Comparison of ENCODE assay signal across 8 cellular contexts in the genomic region with DNA sequence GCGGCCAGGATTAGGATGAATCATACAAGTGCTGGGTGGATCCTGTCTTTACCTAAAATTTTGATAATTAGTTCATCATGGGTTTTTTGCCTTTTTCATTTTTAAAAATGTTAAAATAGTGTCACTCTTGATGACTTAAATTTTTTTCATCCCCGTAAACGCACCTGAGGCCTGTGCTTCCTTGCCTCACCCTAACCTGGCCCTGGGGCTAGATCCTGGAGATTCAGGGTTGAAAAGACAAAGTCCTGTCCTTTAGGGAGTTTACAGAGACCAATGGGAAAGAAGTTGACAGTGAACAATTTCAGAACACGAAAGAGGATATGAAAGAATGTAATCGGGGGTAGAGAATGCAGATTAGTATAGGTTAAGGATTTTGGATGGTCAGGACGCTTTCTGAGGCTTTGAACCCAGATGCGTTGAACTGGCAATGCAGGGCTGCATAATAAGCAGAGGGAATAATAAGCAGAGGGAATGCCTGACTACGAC. TPM values are rescaled to one million over a fixed set of nuclear protein-coding genes. Genes with fewer than 3 reads are reported as not detected.
A peak's percentile ranks its signal among the peaks of the same experiment; 100 is the strongest.
DNase-seq lines count a peak whose midpoint lies in the region; ATAC-seq and TF ChIP-seq lines count a peak whose summit lies in the region.

No MANE protein-coding gene starts in this region.

- H3K27ac ChIP-seq in liver (ENCODE audit: low read depth in 1 of 2, low read length in 2 of 2), result peak overlapping the region; percentile 86 to 98
- H3K27ac ChIP-seq in vagina, result peak overlapping the region; percentile 96

- H3K9ac ChIP-seq in liver (ENCODE audit: low read depth in 1 of 2, low read length in 2 of 2), result peak overlapping the region in 1 of 2 donors; percentile 73

- H3K36me3 ChIP-seq in GM06990 (ENCODE audit: control insufficient read depth, insufficient read depth, low read length), result no peaks in the 10 kb centered on the region
- H3K36me3 ChIP-seq in liver (ENCODE audit: control insufficient read depth in 4 of 4, insufficient read depth in 3 of 4, low read depth in 1 of 4, low read length in 3 of 4), result no peaks in the 10 kb centered on the region
- no peaks in the 10 kb centered on the region for H3K36me3 ChIP-seq in vagina

- peaks cover 32% of the 10 kb centered on the region for H3K4me1 Mint-ChIP-seq in activated T-helper 2 cell treated with anti-CD3 and anti-CD28 coated beads, Interferon-gamma antibody, Interleukin-2, Interleukin-4, amounts not matched to agents 10 μg/mL and 5 μg/mL and 100 μg/mL, durations not matched to agents 14 hours and 24 hours and 36 hours (ENCODE audit: low read depth)

- H3K4me3 ChIP-seq in GM06990 (replicated peaks; ENCODE audit: low read depth, low read length) (peak overlapping the region; percentile 75), liver (ENCODE audit: low read depth in 1 of 3, low read length in 3 of 3) (peak overlapping the region; percentile 19 to 89 (median 53)), vagina (peak overlapping the region; percentile 67 to 77)

- H3K9me3 Mint-ChIP-seq in activated T-helper 2 cell treated with anti-CD3 and anti-CD28 coated beads, Interferon-gamma antibody, Interleukin-2, Interleukin-4, amounts not matched to agents 10 μg/mL and 5 μg/mL and 100 μg/mL, durations not matched to agents 14 hours and 24 hours and 36 hours, result no peaks in the 10 kb centered on the region

- H3K4me1 ChIP-seq in liver (ENCODE audit: control insufficient read depth in 4 of 4, insufficient read depth in 4 of 4, low read length in 3 of 4), result peaks cover 8 to 18% (median 13%) of the 10 kb centered on the region in 4 donors
- peaks cover 36% of the 10 kb centered on the region for H3K4me1 ChIP-seq in vagina

- DNase-seq in GM06990 (ENCODE audit: extremely low read depth, insufficient read length), result peak; percentile 41
- no peak for DNase-seq in activated T-helper 2 cell treated with anti-CD3 and anti-CD28 coated beads, Interferon-gamma antibody, Interleukin-2, Interleukin-4, amounts not matched to agents 10 μg/mL and 5 μg/mL and 100 μg/mL, durations not matched to agents 14 hours and 24 hours and 36 hours (ENCODE audit: low spot score)
- DNase-seq in vagina (ENCODE audit: extremely low spot score in 2 of 2), result no peak
- no peak for DNase-seq in stimulated activated CD4-positive, alpha-beta T cell treated with anti-CD3 and anti-CD28 coated beads, Interleukin-12 subunit alpha, Interleukin-12 subunit beta, amount 100 ng/mL, for 4 hours
- DNase-seq in GDM1 (lab: John Stamatoyannopoulos, UW), result no peak

- 15% methylated on average over 8 of the region's 8 CpGs for WGBS in liver

- TF ChIP-seq RAD21 in liver (IDR thresholded peaks at IDR 0.05), result no peak

- TF ChIP-seq CTCF in GM06990 (IDR thresholded peaks at IDR 0.05; ENCODE audit: insufficient read depth, low read length, poor library complexity, severe bottlenecking), result no peak
- no peak for TF ChIP-seq CTCF in liver (IDR thresholded peaks at IDR 0.05; ENCODE audit: low read depth, low read length, missing input control)
- TF ChIP-seq CTCF in vagina (IDR thresholded peaks at IDR 0.05), result no peak

- no peaks in the 10 kb centered on the region for H3K27me3 Mint-ChIP-seq in activated T-helper 2 cell treated with anti-CD3 and anti-CD28 coated beads, Interferon-gamma antibody, Interleukin-2, Interleukin-4, amounts not matched to agents 10 μg/mL and 5 μg/mL and 100 μg/mL, durations not matched to agents 14 hours and 24 hours and 36 hours (ENCODE audit: low read depth)

- intact Hi-C loops in activated T-helper 2 cell treated with anti-CD3 and anti-CD28 coated beads, Interferon-gamma antibody, Interleukin-2, Interleukin-4, amounts not matched to agents 10 μg/mL and 5 μg/mL and 100 μg/mL, durations not matched to agents 14 hours and 24 hours and 36 hours (cut with micrococcal nuclease), result loop anchor here (2.0 to 5.0 kb wide), 2 partner anchors 1263 to 1532 kb away; a partner anchor contains a TSS
- intact Hi-C loops in vagina (cut with DNase I), result no loop called here

- no peak for TF ChIP-seq POLR2A in vagina (IDR thresholded peaks at IDR 0.05)

- H3K9me3 ChIP-seq in liver (ENCODE audit: control insufficient read depth in 4 of 4, low read length in 3 of 4), result no peaks in the 10 kb centered on the region
- no peaks in the 10 kb centered on the region for H3K9me3 ChIP-seq in vagina

- H3K4me3 Mint-ChIP-seq in activated T-helper 2 cell treated with anti-CD3 and anti-CD28 coated beads, Interferon-gamma antibody, Interleukin-2, Interleukin-4, amounts not matched to agents 10 μg/mL and 5 μg/mL and 100 μg/mL, durations not matched to agents 14 hours and 24 hours and 36 hours (ENCODE audit: low read depth), result peak overlapping the region; percentile 97

- peaks cover 48% of the 10 kb centered on the region for H3K36me3 Mint-ChIP-seq in activated T-helper 2 cell treated with anti-CD3 and anti-CD28 coated beads, Interferon-gamma antibody, Interleukin-2, Interleukin-4, amounts not matched to agents 10 μg/mL and 5 μg/mL and 100 μg/mL, durations not matched to agents 14 hours and 24 hours and 36 hours (ENCODE audit: low read depth)

- H3K27ac Mint-ChIP-seq in activated T-helper 2 cell treated with anti-CD3 and anti-CD28 coated beads, Interferon-gamma antibody, Interleukin-2, Interleukin-4, amounts not matched to agents 10 μg/mL and 5 μg/mL and 100 μg/mL, durations not matched to agents 14 hours and 24 hours and 36 hours, result peak overlapping the region; percentile 100

- peak; percentile 21 for ATAC-seq in GM19463 (IDR thresholded peaks at IDR 0.05; ENCODE audit: unreplicated experiment)
- ATAC-seq in HG03521 (IDR thresholded peaks at IDR 0.05; ENCODE audit: unreplicated experiment), result peak; percentile 16

- no peaks in the 10 kb centered on the region for H3K27me3 ChIP-seq in GM06990 (replicated peaks; ENCODE audit: control insufficient read depth, insufficient read depth, low read length)
- H3K27me3 ChIP-seq in liver (ENCODE audit: control insufficient read depth in 4 of 4, insufficient read depth in 4 of 4, low read length in 3 of 4), result no peaks in the 10 kb centered on the region
- H3K27me3 ChIP-seq in vagina, result no peaks in the 10 kb centered on the region

TF ChIP-seq in liver, 16 proteins besides CTCF, POLR2A, EP300 and RAD21:
- no peak for TF ChIP-seq HNF4G (IDR thresholded peaks at IDR 0.05)
- no peak for TF ChIP-seq JUND (IDR thresholded peaks at IDR 0.05)
- TF ChIP-seq, protein P1, sequence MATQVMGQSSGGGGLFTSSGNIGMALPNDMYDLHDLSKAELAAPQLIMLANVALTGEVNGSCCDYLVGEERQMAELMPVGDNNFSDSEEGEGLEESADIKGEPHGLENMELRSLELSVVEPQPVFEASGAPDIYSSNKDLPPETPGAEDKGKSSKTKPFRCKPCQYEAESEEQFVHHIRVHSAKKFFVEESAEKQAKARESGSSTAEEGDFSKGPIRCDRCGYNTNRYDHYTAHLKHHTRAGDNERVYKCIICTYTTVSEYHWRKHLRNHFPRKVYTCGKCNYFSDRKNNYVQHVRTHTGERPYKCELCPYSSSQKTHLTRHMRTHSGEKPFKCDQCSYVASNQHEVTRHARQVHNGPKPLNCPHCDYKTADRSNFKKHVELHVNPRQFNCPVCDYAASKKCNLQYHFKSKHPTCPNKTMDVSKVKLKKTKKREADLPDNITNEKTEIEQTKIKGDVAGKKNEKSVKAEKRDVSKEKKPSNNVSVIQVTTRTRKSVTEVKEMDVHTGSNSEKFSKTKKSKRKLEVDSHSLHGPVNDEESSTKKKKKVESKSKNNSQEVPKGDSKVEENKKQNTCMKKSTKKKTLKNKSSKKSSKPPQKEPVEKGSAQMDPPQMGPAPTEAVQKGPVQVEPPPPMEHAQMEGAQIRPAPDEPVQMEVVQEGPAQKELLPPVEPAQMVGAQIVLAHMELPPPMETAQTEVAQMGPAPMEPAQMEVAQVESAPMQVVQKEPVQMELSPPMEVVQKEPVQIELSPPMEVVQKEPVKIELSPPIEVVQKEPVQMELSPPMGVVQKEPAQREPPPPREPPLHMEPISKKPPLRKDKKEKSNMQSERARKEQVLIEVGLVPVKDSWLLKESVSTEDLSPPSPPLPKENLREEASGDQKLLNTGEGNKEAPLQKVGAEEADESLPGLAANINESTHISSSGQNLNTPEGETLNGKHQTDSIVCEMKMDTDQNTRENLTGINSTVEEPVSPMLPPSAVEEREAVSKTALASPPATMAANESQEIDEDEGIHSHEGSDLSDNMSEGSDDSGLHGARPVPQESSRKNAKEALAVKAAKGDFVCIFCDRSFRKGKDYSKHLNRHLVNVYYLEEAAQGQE (IDR thresholded peaks at IDR 0.05), result no peak
- TF ChIP-seq YY1 (IDR thresholded peaks at IDR 0.05), result no peak
- TF ChIP-seq RXRA (IDR thresholded peaks at IDR 0.05), result no peak
- TF ChIP-seq TAF1 (conservative IDR thresholded peaks at IDR 0.05), result no peak
TF ChIP-seq in liver: peak in this region for 0.

RNA-seq across cellular contexts. Expression of a gene that starts 1.6 kb away (rescaled TPM):
- total RNA-seq in activated T-helper 2 cell treated with anti-CD3 and anti-CD28 coated beads, Interferon-gamma antibody, Interleukin-2, Interleukin-4, amounts not matched to agents 10 μg/mL and 5 μg/mL and 100 μg/mL, durations not matched to agents 14 hours and 24 hours and 36 hours, result 31.4 and 34.6 TPM in 2 replicates
- total RNA-seq in liver, result 10 to 100 TPM in 1 of 2 donors, 1 to 10 TPM in 1; 1.8 to 32.1 TPM
- 1 to 10 TPM; 1.5 to 1.9 TPM for polyA plus RNA-seq in liver
- 4.2 TPM for total RNA-seq in vagina

RNA-seq across cellular contexts. Expression of a gene that starts 18.1 kb away (rescaled TPM):
- total RNA-seq in activated T-helper 2 cell treated with anti-CD3 and anti-CD28 coated beads, Interferon-gamma antibody, Interleukin-2, Interleukin-4, amounts not matched to agents 10 μg/mL and 5 μg/mL and 100 μg/mL, durations not matched to agents 14 hours and 24 hours and 36 hours, result 24.1 and 24.9 TPM in 2 replicates
- total RNA-seq in liver (10 to 100 TPM in 1 of 2 donors, 1 to 10 TPM in 1; 6.1 to 10.7 TPM), vagina (8.1 TPM)
- 10 to 100 TPM in 1 of 2 donors, 1 to 10 TPM in 1; 6.2 to 11.1 TPM for polyA plus RNA-seq in liver
